Comparison of ENCODE assay signal across 8 cellular contexts in the genomic region with DNA sequence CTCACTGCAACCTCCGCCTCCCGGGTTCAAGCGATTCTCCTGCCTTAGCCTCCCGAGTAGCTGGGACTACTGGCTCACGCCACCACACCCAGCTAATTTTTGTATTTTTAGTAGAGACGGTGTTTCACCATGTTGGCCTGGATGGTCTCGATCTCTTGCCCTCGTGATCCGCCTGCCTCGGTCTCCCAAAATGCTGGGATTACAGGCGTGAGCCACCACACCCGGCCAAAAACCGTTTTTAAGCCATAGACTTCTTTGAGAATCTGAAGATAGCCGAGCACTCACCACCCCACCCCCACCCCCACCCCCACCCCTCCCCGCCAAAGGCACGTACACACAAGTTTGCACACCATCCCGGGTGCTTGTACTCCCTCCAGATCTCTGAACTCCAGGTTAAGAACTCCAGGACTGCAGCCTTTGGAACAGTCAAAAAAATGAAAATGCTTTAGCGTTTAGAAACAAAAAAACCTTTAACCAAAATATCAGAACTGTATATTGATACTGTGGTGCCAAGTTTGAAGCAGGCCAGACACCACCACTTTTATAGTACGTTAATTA. TPM values are rescaled to one million over a fixed set of nuclear protein-coding genes. Genes with fewer than 3 reads are reported as not detected.
A peak's percentile ranks its signal among the peaks of the same experiment; 100 is the strongest.
DNase-seq lines count a peak whose midpoint lies in the region; ATAC-seq, FAIRE-seq and TF ChIP-seq lines count a peak whose summit lies in the region.

No MANE protein-coding gene starts in this region.

- H3K4me1 ChIP-seq in keratinocyte (ENCODE audit: control insufficient read depth, extremely low read depth, insufficient read depth, low read length) (peaks cover 23% of the 10 kb centered on the region), thymus (ENCODE audit: control insufficient read depth, insufficient read depth, low read length) (peaks cover 6% of the 10 kb centered on the region)

- H3K79me2 ChIP-seq in keratinocyte (ENCODE audit: control insufficient read depth, insufficient read depth, low read length) = peaks cover 65% of the 10 kb centered on the region

- no peaks in the 10 kb centered on the region for H3K9me1 ChIP-seq in keratinocyte (ENCODE audit: control insufficient read depth, extremely low read depth, insufficient read depth, low read length)

- dilution Hi-C loops in keratinocyte (cut with MboI; ENCODE audit: extremely low pct_ligation_motif_present, low sequenced_read_pairs) = no loop called here

- intact Hi-C loops in activated CD4-positive, alpha-beta T cell treated with anti-CD3 and anti-CD28 coated beads, Interleukin-2, amount 10 ng/mL, durations not matched to agents 24 days and 14 days (cut with micrococcal nuclease) = loop anchor here (5.0 kb wide), 1 partner anchor 1486 kb away; the partner anchor contains the start of genes HIRA and MRPL40

- peak overlapping the region; percentile 94 for H3K4me3 Mint-ChIP-seq in activated CD4-positive, alpha-beta T cell treated with anti-CD3 and anti-CD28 coated beads, Interleukin-2, amount 10 ng/mL, durations not matched to agents 24 days and 14 days

- FAIRE-seq in keratinocyte (lab: Jason Lieb, UNC) = no peak

- H3K27ac Mint-ChIP-seq in activated CD4-positive, alpha-beta T cell treated with anti-CD3 and anti-CD28 coated beads, Interleukin-2, amount 10 ng/mL, durations not matched to agents 24 days and 14 days = peak overlapping the region; percentile 90

- peak; percentile 57 for DNase-seq in activated CD4-positive, alpha-beta T cell treated with anti-CD3 and anti-CD28 coated beads, Interleukin-2, amount 10 ng/mL, durations not matched to agents 24 days and 14 days
- no peak for DNase-seq in activated CD4-positive, alpha-beta T cell treated with anti-CD3 and anti-CD28 coated beads, Interleukin-2, amount 50 U/mL, for 4 hours
- DNase-seq in activated T-cell treated with anti-CD3 and anti-CD28 coated beads, Interleukin-2, amount 50 U/mL, for 48 hours = peak; percentile 26 to 32
- DNase-seq in keratinocyte (ENCODE audit: low read depth, low spot score) (no peak), KG1 (lab: John Stamatoyannopoulos, UW) (no peak)

- no peaks in the 10 kb centered on the region for H3K27me3 Mint-ChIP-seq in activated CD4-positive, alpha-beta T cell treated with anti-CD3 and anti-CD28 coated beads, Interleukin-2, amount 10 ng/mL, durations not matched to agents 24 days and 14 days

- no peaks in the 10 kb centered on the region for H3K9me3 Mint-ChIP-seq in activated CD4-positive, alpha-beta T cell treated with anti-CD3 and anti-CD28 coated beads, Interleukin-2, amount 10 ng/mL, durations not matched to agents 24 days and 14 days

- H3K9ac ChIP-seq in keratinocyte (ENCODE audit: control insufficient read depth, extremely low read depth, insufficient read depth, low read length) = peak overlapping the region; percentile 94

- no peak for TF ChIP-seq CTCF in keratinocyte (optimal IDR thresholded peaks at IDR 0.05 in 1 of 3, IDR thresholded peaks at IDR 0.05 in 1 of 3, conservative IDR thresholded peaks at IDR 0.05 in 1 of 3; ENCODE audit: extremely low read depth in 1 of 3, insufficient read depth in 2 of 3, low read length in 3 of 3)

- no peaks in the 10 kb centered on the region for H3K9me3 ChIP-seq in keratinocyte (ENCODE audit: control insufficient read depth, low read depth, low read length)
- no peaks in the 10 kb centered on the region for H3K9me3 ChIP-seq in thymus (ENCODE audit: control insufficient read depth)

- peaks cover 29% of the 10 kb centered on the region for H3K36me3 Mint-ChIP-seq in activated CD4-positive, alpha-beta T cell treated with anti-CD3 and anti-CD28 coated beads, Interleukin-2, amount 10 ng/mL, durations not matched to agents 24 days and 14 days (ENCODE audit: low read depth)

- H4K20me1 ChIP-seq in keratinocyte (ENCODE audit: control insufficient read depth, extremely low read depth, insufficient read depth, low read length) = peaks cover 23% of the 10 kb centered on the region

- no peak overlapping the region for H2AFZ ChIP-seq in keratinocyte (ENCODE audit: control insufficient read depth, low read length)

- H3K4me2 ChIP-seq in keratinocyte (ENCODE audit: control insufficient read depth, extremely low read depth, insufficient read depth, low read depth, low read length) = peak overlapping the region; percentile 95

- peaks cover 0 to 5% of the 10 kb centered on the region in 2 experiments for H3K36me3 ChIP-seq in keratinocyte (ENCODE audit: control insufficient read depth in 2 of 2, extremely low read depth in 1 of 2, insufficient read depth in 2 of 2, low read length in 2 of 2)
- H3K36me3 ChIP-seq in thymus (ENCODE audit: control insufficient read depth, insufficient read depth) = no peaks in the 10 kb centered on the region

- WGBS in thymus = 2% methylated on average over 19 of the region's 19 CpGs

- H3K4me3 ChIP-seq in keratinocyte (ENCODE audit: control insufficient read depth in 2 of 3, extremely low read depth in 1 of 3, insufficient read depth in 2 of 3, low read depth in 1 of 3, low read length in 3 of 3) (peak overlapping the region; percentile 98 to 99 (median 98)), thymus (ENCODE audit: low read length) (peak overlapping the region; percentile 79)

- H3K4me1 Mint-ChIP-seq in activated CD4-positive, alpha-beta T cell treated with anti-CD3 and anti-CD28 coated beads, Interleukin-2, amount 10 ng/mL, durations not matched to agents 24 days and 14 days = peaks cover 32% of the 10 kb centered on the region

- H3K27ac ChIP-seq in keratinocyte (ENCODE audit: control insufficient read depth, insufficient read depth, low read length) = peak overlapping the region; percentile 71
- no peak overlapping the region for H3K27ac ChIP-seq in thymus (ENCODE audit: low read depth)

- ATAC-seq in HG03108 (IDR thresholded peaks at IDR 0.05; ENCODE audit: unreplicated experiment) (no peak), GM21825 (IDR thresholded peaks at IDR 0.05; ENCODE audit: unreplicated experiment) (no peak)

- H3K27me3 ChIP-seq in keratinocyte (ENCODE audit: control insufficient read depth, extremely low read depth, insufficient read depth, low read length) (no peaks in the 10 kb centered on the region), thymus (ENCODE audit: control insufficient read depth, insufficient read depth) (no peaks in the 10 kb centered on the region)

RNA-seq across cellular contexts. Expression of gene CRKL, which starts 1.5 kb away (rescaled TPM):
- 81.4 and 82.4 TPM in 2 replicates for total RNA-seq in activated CD4-positive, alpha-beta T cell treated with anti-CD3 and anti-CD28 coated beads, Interleukin-2, amount 10 ng/mL, durations not matched to agents 24 days and 14 days
- 25.0 to 33.4 TPM (median 32.1 TPM) in 3 replicates for polyA plus RNA-seq in keratinocyte
- polyA plus RNA-seq in keratinocyte (2011; ENCODE audit: low read depth) = 20.1 TPM
- polyA plus RNA-seq in keratinocyte (2011; cell fraction: cytosol; rRNA removed) = 25.7 and 32.5 TPM in 2 replicates
- polyA plus RNA-seq in keratinocyte (2011; cell fraction: nucleus; rRNA removed) = 45.7 and 47.1 TPM in 2 replicates
- polyA plus RNA-seq in keratinocyte (2012; ENCODE audit: low replicate concordance) = 38.4 and 43.5 TPM in 2 replicates
- 38.7 to 48.3 TPM (median 46.5 TPM) in 3 replicates for polyA minus RNA-seq in keratinocyte
- polyA minus RNA-seq in keratinocyte (2011; cell fraction: cytosol; rRNA and poly(A)+ RNA removed) = 36.8 TPM
- 26.8 and 44.1 TPM in 2 replicates for polyA minus RNA-seq in keratinocyte (2011; cell fraction: nucleus; rRNA and poly(A)+ RNA removed)
- 21.9 TPM for polyA plus RNA-seq in thymus

RNA-seq across cellular contexts. Expression of gene AIFM3, which starts 48.3 kb away (rescaled TPM):
- 0.37 TPM in 1 of 2 replicates, not detected in the other for total RNA-seq in activated CD4-positive, alpha-beta T cell treated with anti-CD3 and anti-CD28 coated beads, Interleukin-2, amount 10 ng/mL, durations not matched to agents 24 days and 14 days
- polyA plus RNA-seq in keratinocyte = 0.56 to 1.1 TPM (median 0.59 TPM) in 3 replicates
- 0.36 TPM for polyA plus RNA-seq in keratinocyte (2011; ENCODE audit: low read depth)
- 0.39 and 1.1 TPM in 2 replicates for polyA plus RNA-seq in keratinocyte (2011; cell fraction: cytosol; rRNA removed)
- polyA plus RNA-seq in keratinocyte (2011; cell fraction: nucleus; rRNA removed) = 3.4 and 5.3 TPM in 2 replicates
- polyA plus RNA-seq in keratinocyte (2012; ENCODE audit: low replicate concordance) = 0.62 and 0.69 TPM in 2 replicates
- polyA minus RNA-seq in keratinocyte = 0.29 to 0.30 TPM in 2 of 3 replicates, not detected in the other
- 1.7 TPM for polyA minus RNA-seq in keratinocyte (2011; cell fraction: cytosol; rRNA and poly(A)+ RNA removed)
- polyA minus RNA-seq in keratinocyte (2011; cell fraction: nucleus; rRNA and poly(A)+ RNA removed) = 1.2 and 1.4 TPM in 2 replicates
- 3.3 TPM for polyA plus RNA-seq in thymus

RNA-seq across cellular contexts. Expression of gene SNAP29, which starts 59.9 kb away (rescaled TPM):
- total RNA-seq in activated CD4-positive, alpha-beta T cell treated with anti-CD3 and anti-CD28 coated beads, Interleukin-2, amount 10 ng/mL, durations not matched to agents 24 days and 14 days = 24.3 and 25.8 TPM in 2 replicates
- polyA plus RNA-seq in keratinocyte (30.2 to 36.5 TPM (median 31.6 TPM) in 3 replicates), thymus (19.2 TPM)
- polyA plus RNA-seq in keratinocyte (2011; ENCODE audit: low read depth) = 155 TPM
- polyA plus RNA-seq in keratinocyte (2011; cell fraction: cytosol; rRNA removed) = 28.8 and 37.3 TPM in 2 replicates
- polyA plus RNA-seq in keratinocyte (2011; cell fraction: nucleus; rRNA removed) = 13.6 and 14.3 TPM in 2 replicates
- 27.3 and 30.7 TPM in 2 replicates for polyA plus RNA-seq in keratinocyte (2012; ENCODE audit: low replicate concordance)
- polyA minus RNA-seq in keratinocyte = 7.7 to 22.8 TPM (median 11.6 TPM) in 3 replicates
- 8.8 TPM for polyA minus RNA-seq in keratinocyte (2011; cell fraction: cytosol; rRNA and poly(A)+ RNA removed)
- polyA minus RNA-seq in keratinocyte (2011; cell fraction: nucleus; rRNA and poly(A)+ RNA removed) = 3.4 and 6.8 TPM in 2 replicates

Comparison
In these comparisons a context has a peak if more than half of its experiments do, and no peak if none do; other contexts are left out.
1. DNase-seq: peak in activated CD4-positive, alpha-beta T cell treated with anti-CD3 and anti-CD28 coated beads, Interleukin-2, amount 10 ng/mL, durations not matched to agents 24 days and 14 days (single experiment) and activated T-cell treated with anti-CD3 and anti-CD28 coated beads, Interleukin-2, amount 50 U/mL, for 48 hours (2 of 2); none in activated CD4-positive, alpha-beta T cell treated with anti-CD3 and anti-CD28 coated beads, Interleukin-2, amount 50 U/mL, for 4 hours (0 of 2), keratinocyte (single experiment) and KG1 (single experiment).